11 cellular contexts compared by ENCODE assay signal in genomic region chr5:95773325-95774059, GRCh38. TPM values are rescaled to one million over a fixed set of nuclear protein-coding genes. Genes with fewer than 3 reads are reported as not detected.
DNase-seq lines count a peak whose midpoint lies in the region; TF ChIP-seq lines count a peak whose summit lies in the region.
"Had no signal": no experiment of that assay in that cellular context is flagged by ENCODE, and none has a peak within 500 bp of the region (broad histone marks: within the 10 kb centered on the region; RNA-seq: fewer than 3 reads in every experiment).

No MANE protein-coding gene starts in this region.

- no peak for TF ChIP-seq CTCF in HEK293 (tag by site-specific recombination; IDR thresholded peaks at IDR 0.05)
- no peak for TF ChIP-seq CTCF in fibroblast of lung (conservative IDR thresholded peaks at IDR 0.05 in 1 of 2, IDR thresholded peaks at IDR 0.05 in 1 of 2; ENCODE audit: low read depth in 1 of 2, low read length in 2 of 2)

- CTCF ChIA-PET in HEK293 (lab: Yijun Ruan, JAX): interaction anchor here (0.6 to 1.4 kb wide), 2 partner anchors 109 to 595 kb away, joined by 4 to 6 read pairs; no protein-coding TSS in a partner anchor

- no peak overlapping the region for H3K4me3 ChIP-seq in HEK293 (ENCODE audit: low read depth, low read length)
- no peak overlapping the region for H3K4me3 ChIP-seq in SK-N-MC
- no peak overlapping the region for H3K4me3 ChIP-seq in fibroblast of lung (replicated peaks in 1 of 4; ENCODE audit: control extremely low read depth in 1 of 4, insufficient read depth in 1 of 4, low read depth in 3 of 4, low read length in 4 of 4)
- H3K4me3 ChIP-seq in skeletal muscle satellite cell (ENCODE audit: low read length): peak overlapping the region; percentile 2

- DNase-seq in SK-N-MC (ENCODE audit: low read depth, low spot score) (no peak), fibroblast of lung (ENCODE audit: low read depth in 2 of 2) (peak; percentile 89 to 94), NOMO-1 (lab: John Stamatoyannopoulos, UW; ENCODE audit: unreplicated experiment in 2 of 2) (no peak), NCI-H2107 (lab: John Stamatoyannopoulos, UW) (no peak), GM19240 (ENCODE audit: insufficient read length, low spot score) (no peak)
- DNase-seq: activated CD8-positive, alpha-beta T cell treated with anti-CD3 and anti-CD28 coated beads for 36 hours; NCI-H82; stimulated activated naive CD4-positive, alpha-beta T cell treated with Interleukin-2 at 50 U/mL for 16 hours had no signal

- no peak overlapping the region for H2AFZ ChIP-seq in fibroblast of lung (ENCODE audit: low read length)

- peaks cover 0 to 28% of the 10 kb centered on the region in 2 experiments; a peak in 2 of 3 replicates for H3K36me3 ChIP-seq in HEK293 (ENCODE audit: control insufficient read depth in 2 of 2, insufficient read depth in 1 of 2, low read length in 2 of 2)
- H3K36me3 ChIP-seq in SK-N-MC (ENCODE audit: insufficient read depth, low read length): peaks cover 44% of the 10 kb centered on the region
- peaks cover 10% of the 10 kb centered on the region for H3K36me3 ChIP-seq in fibroblast of lung (ENCODE audit: control insufficient read depth, insufficient read depth, low read length)
- H3K36me3 ChIP-seq in skeletal muscle satellite cell (ENCODE audit: insufficient read depth, low read length): peaks cover 46% of the 10 kb centered on the region

- no peaks in the 10 kb centered on the region for H3K79me2 ChIP-seq in fibroblast of lung (ENCODE audit: control insufficient read depth, insufficient read depth, low read length)

- H3K27me3 ChIP-seq in fibroblast of lung (ENCODE audit: control insufficient read depth, insufficient read depth, low read length) (no peaks in the 10 kb centered on the region), skeletal muscle satellite cell (ENCODE audit: control insufficient read depth, insufficient read depth, low read length) (no peaks in the 10 kb centered on the region)

- H3K27ac ChIP-seq in HEK293 (ENCODE audit: extremely low read depth, low read depth, low read length): no peak overlapping the region; the same call in 1 of the 2 replicates
- H3K27ac ChIP-seq in SK-N-MC: peak overlapping the region; percentile 72
- no peak overlapping the region for H3K27ac ChIP-seq in fibroblast of lung (ENCODE audit: insufficient read depth, low read length)
- H3K27ac ChIP-seq: HL-60 had no signal

- H3K9me3 ChIP-seq in HEK293 (ENCODE audit: control insufficient read depth, insufficient read depth, low read depth, low read length) (no peaks in the 10 kb centered on the region), SK-N-MC (ENCODE audit: low read depth, low read length) (no peaks in the 10 kb centered on the region), fibroblast of lung (ENCODE audit: control insufficient read depth, insufficient read depth, low read depth, low read length) (no peaks in the 10 kb centered on the region), skeletal muscle satellite cell (replicated peaks; ENCODE audit: low read length) (no peaks in the 10 kb centered on the region)

- POLR2A ChIA-PET in HEK293 (lab: Yijun Ruan, JAX): no interaction called here

- H4K20me1 ChIP-seq in fibroblast of lung (ENCODE audit: control insufficient read depth, extremely low read depth, insufficient read depth, low read length): no peaks in the 10 kb centered on the region

- no peak overlapping the region for H3K4me2 ChIP-seq in fibroblast of lung (ENCODE audit: extremely low read depth, insufficient read depth, low read length)
- H3K4me2 ChIP-seq in skeletal muscle satellite cell (ENCODE audit: low read length): peak overlapping the region; percentile 35

- H3K9ac ChIP-seq in SK-N-MC (ENCODE audit: insufficient read length) (no peak overlapping the region), fibroblast of lung (ENCODE audit: insufficient read depth, low read length) (no peak overlapping the region), skeletal muscle satellite cell (ENCODE audit: low read depth, low read length) (no peak overlapping the region)

- H3K4me1 ChIP-seq in HEK293 (ENCODE audit: control insufficient read depth, insufficient read depth, low read length) (peaks cover 6% of the 10 kb centered on the region; the same call in 1 of the 2 replicates), fibroblast of lung (ENCODE audit: control insufficient read depth, extremely low read depth, insufficient read depth, low read length) (no peaks in the 10 kb centered on the region), skeletal muscle satellite cell (ENCODE audit: control insufficient read depth, insufficient read depth, low read length) (peaks cover 21% of the 10 kb centered on the region)

TF ChIP-seq in HEK293, 187 proteins besides CTCF, POLR2A, EP300 and RAD21:
- no peak for TF ChIP-seq ZNF2 (tag by site-specific recombination; IDR thresholded peaks at IDR 0.05)
- TF ChIP-seq ZNF529 (tag by site-specific recombination; IDR thresholded peaks at IDR 0.05; ENCODE audit: insufficient replicate concordance): no peak
- no peak for TF ChIP-seq ZNF555 (tag by site-specific recombination; conservative IDR thresholded peaks at IDR 0.05)
- no peak for TF ChIP-seq YY1 (tag by site-specific recombination; IDR thresholded peaks at IDR 0.05)
- TF ChIP-seq ZIC2 (tag by site-specific recombination; IDR thresholded peaks at IDR 0.05): no peak
- no peak for TF ChIP-seq ZNF202 (tag by site-specific recombination; IDR thresholded peaks at IDR 0.05; ENCODE audit: borderline replicate concordance)
- TF ChIP-seq ZNF623 (tag by site-specific recombination; IDR thresholded peaks at IDR 0.05): no peak
- 0 out of 2 replicates have a peak, but pooled peaks have one; percentile 33 for TF ChIP-seq PRDM6 (tag by site-specific recombination; IDR thresholded peaks at IDR 0.05)
- TF ChIP-seq ZBTB20 (tag by site-specific recombination; IDR thresholded peaks at IDR 0.05): no peak
- no peak for TF ChIP-seq ZNF335 (tag by site-specific recombination; conservative IDR thresholded peaks at IDR 0.05)
- no peak for TF ChIP-seq WT1 (tag by site-specific recombination; IDR thresholded peaks at IDR 0.05)
- TF ChIP-seq MZF1 (tag by site-specific recombination; IDR thresholded peaks at IDR 0.05; ENCODE audit: borderline replicate concordance): no peak
- TF ChIP-seq ZSCAN18 (tag by site-specific recombination; IDR thresholded peaks at IDR 0.05): no peak
- TF ChIP-seq ZBTB17 (tag by site-specific recombination; IDR thresholded peaks at IDR 0.05): peak; percentile 49; the same call in 1 of the 2 replicates
- TF ChIP-seq ZNF169 (tag by site-specific recombination; IDR thresholded peaks at IDR 0.05): no peak
- TF ChIP-seq GLI4 (tag by site-specific recombination; IDR thresholded peaks at IDR 0.05): no peak

RNA-seq across cellular contexts. Expression of gene RHOBTB3, which starts 42.4 kb away (rescaled TPM):
- 222 and 337 TPM in 2 replicates for total RNA-seq in fibroblast of lung
- polyA plus RNA-seq in fibroblast of lung: 188 and 338 TPM in 2 replicates
- 86.7 and 178 TPM in 2 replicates for polyA plus RNA-seq in fibroblast of lung (2012)
- 363 and 762 TPM in 2 replicates for polyA minus RNA-seq in fibroblast of lung (ENCODE audit: low replicate concordance)
- total RNA-seq in skeletal muscle satellite cell (2012; rRNA removed): 74.3 and 75.4 TPM in 2 replicates

RNA-seq across cellular contexts. Expression of gene GLRX, which starts 49.0 kb away (rescaled TPM):
- 54.2 and 91.8 TPM in 2 replicates for total RNA-seq in fibroblast of lung
- polyA plus RNA-seq in fibroblast of lung: 277 and 429 TPM in 2 replicates
- 316 and 494 TPM in 2 replicates for polyA plus RNA-seq in fibroblast of lung (2012)
- polyA minus RNA-seq in fibroblast of lung (ENCODE audit: low replicate concordance): 106 and 144 TPM in 2 replicates
- 119 and 152 TPM in 2 replicates for total RNA-seq in skeletal muscle satellite cell (2012; rRNA removed)

Comparison
In these comparisons a context has a peak if more than half of its experiments do, and no peak if none do; other contexts are left out.
1. DNase-seq: peak in fibroblast of lung (2 of 2); none in SK-N-MC (single experiment), NOMO-1 (0 of 2), NCI-H2107 (single experiment) and GM19240 (single experiment).